In genomic region chr3:15436246-15436645, GRCh38 we compare ENCODE assay signal across 25 cellular contexts.
"Had no signal": no experiment of that assay in that cellular context is flagged by ENCODE, and none has a peak within 500 bp of the region (broad histone marks: within the 10 kb centered on the region; RNA-seq: fewer than 3 reads in every experiment).

No MANE protein-coding gene starts in this region.

- H3K4me3 ChIP-seq: neural progenitor cell, right lobe of liver, skin epidermis, thoracic aorta, uterus had no signal

- H3K36me3 ChIP-seq: uterus had no signal

- H3K4me3 Mint-ChIP-seq: activated CD4-positive, alpha-beta memory T cell treated with anti-CD3 and anti-CD28 coated beads for 36 hours; activated naive CD4-positive, alpha-beta T cell treated with anti-CD3 and anti-CD28 coated beads, Interleukin-2, amount 50 U/mL, for 24 hours; activated naive CD8-positive, alpha-beta T cell treated with anti-CD3 and anti-CD28 coated beads, Interleukin-2, amount 50 U/mL, for 24 hours; activated T-cell treated with anti-CD3 and anti-CD28 coated beads, Interleukin-2, amount 50 U/mL, for 24 hours; memory B cell; natural killer cell; neural progenitor cell; T-helper 1 cell treated with Interleukin-12 subunit alpha and Interleukin-12 subunit beta and Interleukin-4 antibody, amounts not matched to agents 30 μg/mL and 1 μg/mL, for 36 hours; type B pancreatic cell had no signal

- H3K4me2 ChIP-seq: neural progenitor cell had no signal

- H3K9ac ChIP-seq: neural progenitor cell had no signal

- H3K9me3 Mint-ChIP-seq: activated CD4-positive, alpha-beta memory T cell treated with anti-CD3 and anti-CD28 coated beads for 36 hours; activated naive CD4-positive, alpha-beta T cell treated with anti-CD3 and anti-CD28 coated beads, Interleukin-2, amount 50 U/mL, for 24 hours; activated naive CD8-positive, alpha-beta T cell treated with anti-CD3 and anti-CD28 coated beads, Interleukin-2, amount 50 U/mL, for 24 hours; activated T-cell treated with anti-CD3 and anti-CD28 coated beads, Interleukin-2, amount 50 U/mL, for 24 hours; activated T-helper 2 cell treated with anti-CD3 and anti-CD28 coated beads, Interferon-gamma antibody, Interleukin-2, Interleukin-4, amounts not matched to agents 10 μg/mL and 5 μg/mL and 100 μg/mL, durations not matched to agents 14 hours and 24 hours and 36 hours; memory B cell; natural killer cell; neural progenitor cell; T-helper 1 cell treated with Interleukin-12 subunit alpha and Interleukin-12 subunit beta and Interleukin-4 antibody, amounts not matched to agents 30 μg/mL and 1 μg/mL, for 36 hours; type B pancreatic cell had no signal

- H3K27me3 ChIP-seq: neural progenitor cell, right lobe of liver, uterus had no signal

- DNase-seq: activated CD4-positive, alpha-beta memory T cell treated with anti-CD3 and anti-CD28 coated beads for 36 hours; activated CD4-positive, alpha-beta T cell treated with anti-CD3 and anti-CD28 coated beads for 4 hours; activated CD8-positive, alpha-beta memory T cell treated with anti-CD3 and anti-CD28 coated beads, Interleukin-2, amount 50 U/mL, for 4 hours; activated naive CD8-positive, alpha-beta T cell treated with anti-CD3 and anti-CD28 coated beads, Interleukin-2, amount 50 U/mL, for 24 hours; activated T-cell treated with anti-CD3 and anti-CD28 coated beads, Interleukin-2, amount 50 U/mL, for 24 hours; dermis blood vessel endothelial cell; effector memory CD4-positive, alpha-beta T cell; kidney; natural killer cell; right lobe of liver; stimulated activated CD4-positive, alpha-beta T cell treated with anti-CD3 and anti-CD28 coated beads, Interleukin-12 subunit alpha, Interleukin-12 subunit beta, amount 100 ng/mL, for 4 hours; stimulated activated CD4-positive, alpha-beta T cell treated with anti-CD3 and anti-CD28 coated beads, Interleukin-4, amount 100 ng/mL, for 1 hour; stimulated activated naive CD8-positive, alpha-beta T cell treated with anti-CD3 and anti-CD28 coated beads, Interleukin-15, Interleukin-2, amounts not matched to agents 100 U/mL and 50 U/mL, for 24 hours; SW 1271; T-helper 9 cell; uterus had no signal

- H3K4me1 ChIP-seq: neural progenitor cell, right lobe of liver, uterus had no signal

- H3K27ac Mint-ChIP-seq: activated CD4-positive, alpha-beta memory T cell treated with anti-CD3 and anti-CD28 coated beads for 36 hours; activated naive CD4-positive, alpha-beta T cell treated with anti-CD3 and anti-CD28 coated beads, Interleukin-2, amount 50 U/mL, for 24 hours; activated naive CD8-positive, alpha-beta T cell treated with anti-CD3 and anti-CD28 coated beads, Interleukin-2, amount 50 U/mL, for 24 hours; activated T-cell treated with anti-CD3 and anti-CD28 coated beads, Interleukin-2, amount 50 U/mL, for 24 hours; activated T-helper 2 cell treated with anti-CD3 and anti-CD28 coated beads, Interferon-gamma antibody, Interleukin-2, Interleukin-4, amounts not matched to agents 10 μg/mL and 5 μg/mL and 100 μg/mL, durations not matched to agents 14 hours and 24 hours and 36 hours; memory B cell; neural progenitor cell; T-helper 1 cell treated with Interleukin-12 subunit alpha and Interleukin-12 subunit beta and Interleukin-4 antibody, amounts not matched to agents 30 μg/mL and 1 μg/mL, for 36 hours; type B pancreatic cell had no signal

- ATAC-seq: activated naive CD8-positive, alpha-beta T cell treated with anti-CD3 and anti-CD28 coated beads, Interleukin-2, amount 50 U/mL, for 24 hours; natural killer cell; right lobe of liver; stimulated activated naive CD8-positive, alpha-beta T cell treated with anti-CD3 and anti-CD28 coated beads, Interleukin-15, Interleukin-2, amounts not matched to agents 100 U/mL and 50 U/mL, for 24 hours had no signal

- H3K27ac ChIP-seq: neural progenitor cell, right lobe of liver, skin epidermis, thoracic aorta, uterus, VCaP had no signal

- H2AFZ ChIP-seq: neural progenitor cell had no signal

- H3K9me3 ChIP-seq: right lobe of liver, thoracic aorta, uterus had no signal

- H3K27me3 Mint-ChIP-seq: activated CD4-positive, alpha-beta memory T cell treated with anti-CD3 and anti-CD28 coated beads for 36 hours; activated naive CD4-positive, alpha-beta T cell treated with anti-CD3 and anti-CD28 coated beads, Interleukin-2, amount 50 U/mL, for 24 hours; activated naive CD8-positive, alpha-beta T cell treated with anti-CD3 and anti-CD28 coated beads, Interleukin-2, amount 50 U/mL, for 24 hours; activated T-cell treated with anti-CD3 and anti-CD28 coated beads, Interleukin-2, amount 50 U/mL, for 24 hours; memory B cell; type B pancreatic cell had no signal

- H3K4me1 Mint-ChIP-seq: neural progenitor cell had no signal
